In genomic region chr19:17334414-17335409, GRCh38 we compare ENCODE assay signal across 1 cellular context.
A peak's percentile ranks its signal among the peaks of the same experiment; 100 is the strongest.
TF ChIP-seq lines count a peak whose summit lies in the region.

Gene ANO8, minus strand, starts transcription at chr19:17334855. Its CDS starts 185 bp downstream, at chr19:17334670.

TF ChIP-seq in HepG2, 621 proteins besides CTCF, POLR2A, EP300 and RAD21 (continued from another document and continues in another):
- no peak for TF ChIP-seq AKNA (CRISPR knock-in tag; IDR thresholded peaks at IDR 0.05; ENCODE audit: borderline replicate concordance)
- no peak for TF ChIP-seq E2F2 (CRISPR knock-in tag; IDR thresholded peaks at IDR 0.05; ENCODE audit: borderline replicate concordance)
- peak; percentile 81; the same call in 1 of the 2 replicates for TF ChIP-seq ZNF550 (CRISPR knock-in tag; IDR thresholded peaks at IDR 0.05; ENCODE audit: borderline replicate concordance)
- TF ChIP-seq NAIF1 (CRISPR knock-in tag; IDR thresholded peaks at IDR 0.05; ENCODE audit: borderline replicate concordance), result no peak
- peak; percentile 37; the same call in 1 of the 2 replicates for TF ChIP-seq ERF (CRISPR knock-in tag; IDR thresholded peaks at IDR 0.05)
- no peak for TF ChIP-seq PRPF4 (IDR thresholded peaks at IDR 0.05; ENCODE audit: low read depth, low read length, poor library complexity, severe bottlenecking)
- TF ChIP-seq TCF7L2 (IDR thresholded peaks at IDR 0.05; ENCODE audit: low read depth, low read length), result no peak
- TF ChIP-seq SALL2 (CRISPR knock-in tag; IDR thresholded peaks at IDR 0.05), result peak; percentile 93
- no peak for TF ChIP-seq ZFP36 (IDR thresholded peaks at IDR 0.05; ENCODE audit: borderline replicate concordance, low read depth, low read length, partially characterized antibody)
- 0 out of 2 replicates have a peak, but pooled peaks have one; percentile 25 for TF ChIP-seq KLF11 (CRISPR knock-in tag; IDR thresholded peaks at IDR 0.05)
- no peak for TF ChIP-seq ZNF576 (CRISPR knock-in tag; IDR thresholded peaks at IDR 0.05)
- no peak for TF ChIP-seq ZSCAN30 (CRISPR knock-in tag; IDR thresholded peaks at IDR 0.05)
- TF ChIP-seq ZNF605 (CRISPR knock-in tag; IDR thresholded peaks at IDR 0.05), result 0 out of 2 replicates have a peak, but pooled peaks have one; percentile 26
- no peak for TF ChIP-seq SMAD9 (CRISPR knock-in tag; IDR thresholded peaks at IDR 0.05)
- TF ChIP-seq DNMT1 (CRISPR knock-in tag; IDR thresholded peaks at IDR 0.05), result 0 out of 2 replicates have a peak, but pooled peaks have one; percentile 75
- TF ChIP-seq SP1 (IDR thresholded peaks at IDR 0.05), result no peak
- TF ChIP-seq SP1 (CRISPR knock-in tag; IDR thresholded peaks at IDR 0.05), result peak; percentile 81
- TF ChIP-seq PLRG1 (conservative IDR thresholded peaks at IDR 0.05), result no peak
- no peak for TF ChIP-seq ZNF570 (CRISPR knock-in tag; IDR thresholded peaks at IDR 0.05; ENCODE audit: borderline replicate concordance)
- TF ChIP-seq ZNF225 (CRISPR knock-in tag; IDR thresholded peaks at IDR 0.05), result 0 out of 2 replicates have a peak, but pooled peaks have one; percentile 62
- TF ChIP-seq PHF20 (CRISPR knock-in tag; IDR thresholded peaks at IDR 0.05), result peak; percentile 51; the same call in 1 of the 2 replicates
- TF ChIP-seq IRF1 (CRISPR knock-in tag; IDR thresholded peaks at IDR 0.05; ENCODE audit: low read depth), result no peak
- 0 out of 4 replicates have a peak, but pooled peaks of 1 of the 2 experiments have one; percentile 20 for TF ChIP-seq NR2F1 (CRISPR knock-in tag; IDR thresholded peaks at IDR 0.05)
- TF ChIP-seq ZBTB37 (CRISPR knock-in tag; IDR thresholded peaks at IDR 0.05), result no peak
- TF ChIP-seq ZNF382 (CRISPR knock-in tag; IDR thresholded peaks at IDR 0.05; ENCODE audit: borderline replicate concordance), result no peak
- TF ChIP-seq MXD3 (CRISPR knock-in tag; IDR thresholded peaks at IDR 0.05), result peak; percentile 28; the same call in 1 of the 2 replicates
- 0 out of 4 replicates have a peak, but pooled peaks of 1 of the 2 experiments have one; percentile 45 for TF ChIP-seq KLF16 (CRISPR knock-in tag; IDR thresholded peaks at IDR 0.05)
- peak; percentile 64; the same call in 1 of the 2 replicates for TF ChIP-seq ZNF598 (CRISPR knock-in tag; IDR thresholded peaks at IDR 0.05; ENCODE audit: borderline replicate concordance)
- peak; percentile 94 for TF ChIP-seq UBTF (CRISPR knock-in tag; IDR thresholded peaks at IDR 0.05)
- no peak; the same call in 1 of the 2 replicates for TF ChIP-seq ZNF552 (CRISPR knock-in tag; IDR thresholded peaks at IDR 0.05; ENCODE audit: borderline replicate concordance)
- no peak for TF ChIP-seq ZC3H4 (CRISPR knock-in tag; IDR thresholded peaks at IDR 0.05; ENCODE audit: borderline replicate concordance)
- no peak for TF ChIP-seq TSC22D2 (CRISPR knock-in tag; IDR thresholded peaks at IDR 0.05; ENCODE audit: borderline replicate concordance)
- peak; percentile 87 for TF ChIP-seq ZMYM3 (CRISPR knock-in tag; IDR thresholded peaks at IDR 0.05)
- peak; percentile 42; the same call in 1 of the 2 replicates for TF ChIP-seq BRD4 (CRISPR knock-in tag; IDR thresholded peaks at IDR 0.05)
- 0 out of 2 replicates have a peak, but pooled peaks have one; percentile 40 for TF ChIP-seq ZHX2 (IDR thresholded peaks at IDR 0.05; ENCODE audit: low read depth)
- no peak for TF ChIP-seq ZHX2 (CRISPR knock-in tag; IDR thresholded peaks at IDR 0.05; ENCODE audit: borderline replicate concordance)
- no peak for TF ChIP-seq GATA4 (IDR thresholded peaks at IDR 0.05; ENCODE audit: borderline replicate concordance, low read depth)
- TF ChIP-seq ZBTB44 (CRISPR knock-in tag; IDR thresholded peaks at IDR 0.05), result no peak
- TF ChIP-seq ATF2 (CRISPR knock-in tag; IDR thresholded peaks at IDR 0.05), result peak; percentile 73; the same call in 1 of the 2 replicates
